Comparison of ENCODE assay signal across 1 cellular context in the genomic region with DNA sequence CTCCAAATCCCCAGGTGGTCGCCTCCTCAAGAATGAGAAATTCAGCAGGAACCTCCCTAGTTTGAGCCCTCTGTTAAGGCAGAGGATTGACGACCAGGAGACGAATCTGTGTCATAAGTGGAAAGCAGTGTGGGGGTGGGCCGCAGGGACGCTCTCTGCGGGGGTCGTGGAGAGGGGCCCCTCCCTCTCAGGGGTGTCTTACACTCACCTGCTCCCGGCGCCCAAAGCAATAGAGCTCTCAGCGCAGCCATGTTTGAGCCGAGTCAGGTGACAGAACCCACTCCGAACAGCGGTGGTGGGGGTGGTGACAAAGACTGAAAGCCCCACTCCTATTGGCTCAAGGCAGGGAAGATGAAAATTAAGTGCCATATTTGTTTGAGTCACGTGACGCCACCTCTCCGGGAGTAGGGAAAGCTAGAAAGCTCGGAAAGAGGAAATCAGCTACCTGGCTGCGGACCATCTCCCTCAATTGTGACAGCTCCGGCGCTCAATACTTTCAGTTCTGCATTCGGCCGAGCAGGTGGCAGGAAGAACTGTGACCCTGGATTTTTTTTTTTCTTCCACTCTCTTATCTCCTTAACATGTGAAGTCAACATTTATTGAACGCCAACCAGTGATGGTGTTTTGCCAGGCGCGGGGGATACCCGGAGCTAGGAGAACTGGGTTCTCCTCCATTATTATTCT.
TF ChIP-seq lines count a peak whose summit lies in the region.

A gene (minus strand): TSS at position 265 of the 684 bp plus-strand sequence. CDS start 627 bp downstream, outside the sequence.

TF ChIP-seq in HepG2, 621 proteins besides CTCF, POLR2A, EP300 and RAD21 (continued from another document and continues in another):
- TF ChIP-seq, protein P1, sequence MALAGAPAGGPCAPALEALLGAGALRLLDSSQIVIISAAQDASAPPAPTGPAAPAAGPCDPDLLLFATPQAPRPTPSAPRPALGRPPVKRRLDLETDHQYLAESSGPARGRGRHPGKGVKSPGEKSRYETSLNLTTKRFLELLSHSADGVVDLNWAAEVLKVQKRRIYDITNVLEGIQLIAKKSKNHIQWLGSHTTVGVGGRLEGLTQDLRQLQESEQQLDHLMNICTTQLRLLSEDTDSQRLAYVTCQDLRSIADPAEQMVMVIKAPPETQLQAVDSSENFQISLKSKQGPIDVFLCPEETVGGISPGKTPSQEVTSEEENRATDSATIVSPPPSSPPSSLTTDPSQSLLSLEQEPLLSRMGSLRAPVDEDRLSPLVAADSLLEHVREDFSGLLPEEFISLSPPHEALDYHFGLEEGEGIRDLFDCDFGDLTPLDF (CRISPR knock-in tag; IDR thresholded peaks at IDR 0.05): no peak
- TF ChIP-seq ZNF782 (CRISPR knock-in tag; IDR thresholded peaks at IDR 0.05; ENCODE audit: borderline replicate concordance): no peak
- TF ChIP-seq ZNF660 (CRISPR knock-in tag; IDR thresholded peaks at IDR 0.05; ENCODE audit: borderline replicate concordance, low read depth): no peak
- no peak for TF ChIP-seq ATM (IDR thresholded peaks at IDR 0.05; ENCODE audit: borderline replicate concordance)
- TF ChIP-seq, protein P2, sequence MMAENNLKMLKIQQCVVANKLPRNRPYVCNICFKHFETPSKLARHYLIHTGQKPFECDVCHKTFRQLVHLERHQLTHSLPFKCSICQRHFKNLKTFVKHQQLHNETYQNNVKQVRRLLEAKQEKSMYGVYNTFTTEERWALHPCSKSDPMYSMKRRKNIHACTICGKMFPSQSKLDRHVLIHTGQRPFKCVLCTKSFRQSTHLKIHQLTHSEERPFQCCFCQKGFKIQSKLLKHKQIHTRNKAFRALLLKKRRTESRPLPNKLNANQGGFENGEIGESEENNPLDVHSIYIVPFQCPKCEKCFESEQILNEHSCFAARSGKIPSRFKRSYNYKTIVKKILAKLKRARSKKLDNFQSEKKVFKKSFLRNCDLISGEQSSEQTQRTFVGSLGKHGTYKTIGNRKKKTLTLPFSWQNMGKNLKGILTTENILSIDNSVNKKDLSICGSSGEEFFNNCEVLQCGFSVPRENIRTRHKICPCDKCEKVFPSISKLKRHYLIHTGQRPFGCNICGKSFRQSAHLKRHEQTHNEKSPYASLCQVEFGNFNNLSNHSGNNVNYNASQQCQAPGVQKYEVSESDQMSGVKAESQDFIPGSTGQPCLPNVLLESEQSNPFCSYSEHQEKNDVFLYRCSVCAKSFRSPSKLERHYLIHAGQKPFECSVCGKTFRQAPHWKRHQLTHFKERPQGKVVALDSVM (CRISPR knock-in tag; IDR thresholded peaks at IDR 0.05): no peak
- no peak for TF ChIP-seq ZNF354B (CRISPR knock-in tag; IDR thresholded peaks at IDR 0.05)
- no peak for TF ChIP-seq ZFAT (CRISPR knock-in tag; conservative IDR thresholded peaks at IDR 0.05)
- no peak for TF ChIP-seq HOXA7 (CRISPR knock-in tag; IDR thresholded peaks at IDR 0.05)
- no peak for TF ChIP-seq ZSCAN21 (CRISPR knock-in tag; IDR thresholded peaks at IDR 0.05; ENCODE audit: borderline replicate concordance)
- peak; percentile 97 for TF ChIP-seq YY1 (IDR thresholded peaks at IDR 0.05; ENCODE audit: insufficient read depth, insufficient replicate concordance, low read depth, low read length)
- TF ChIP-seq ZFP82 (CRISPR knock-in tag; IDR thresholded peaks at IDR 0.05; ENCODE audit: borderline replicate concordance): no peak
- no peak for TF ChIP-seq PRMT3 (CRISPR knock-in tag; IDR thresholded peaks at IDR 0.05; ENCODE audit: borderline replicate concordance, low read depth)
- TF ChIP-seq, protein P3, sequence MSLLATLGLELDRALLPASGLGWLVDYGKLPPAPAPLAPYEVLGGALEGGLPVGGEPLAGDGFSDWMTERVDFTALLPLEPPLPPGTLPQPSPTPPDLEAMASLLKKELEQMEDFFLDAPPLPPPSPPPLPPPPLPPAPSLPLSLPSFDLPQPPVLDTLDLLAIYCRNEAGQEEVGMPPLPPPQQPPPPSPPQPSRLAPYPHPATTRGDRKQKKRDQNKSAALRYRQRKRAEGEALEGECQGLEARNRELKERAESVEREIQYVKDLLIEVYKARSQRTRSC (CRISPR knock-in tag; IDR thresholded peaks at IDR 0.05; ENCODE audit: low read depth): no peak
- TF ChIP-seq, protein P4, sequence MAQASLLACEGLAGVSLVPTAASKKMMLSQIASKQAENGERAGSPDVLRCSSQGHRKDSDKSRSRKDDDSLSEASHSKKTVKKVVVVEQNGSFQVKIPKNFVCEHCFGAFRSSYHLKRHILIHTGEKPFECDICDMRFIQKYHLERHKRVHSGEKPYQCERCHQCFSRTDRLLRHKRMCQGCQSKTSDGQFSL (CRISPR knock-in tag; IDR thresholded peaks at IDR 0.05): no peak
- TF ChIP-seq, protein P5, sequence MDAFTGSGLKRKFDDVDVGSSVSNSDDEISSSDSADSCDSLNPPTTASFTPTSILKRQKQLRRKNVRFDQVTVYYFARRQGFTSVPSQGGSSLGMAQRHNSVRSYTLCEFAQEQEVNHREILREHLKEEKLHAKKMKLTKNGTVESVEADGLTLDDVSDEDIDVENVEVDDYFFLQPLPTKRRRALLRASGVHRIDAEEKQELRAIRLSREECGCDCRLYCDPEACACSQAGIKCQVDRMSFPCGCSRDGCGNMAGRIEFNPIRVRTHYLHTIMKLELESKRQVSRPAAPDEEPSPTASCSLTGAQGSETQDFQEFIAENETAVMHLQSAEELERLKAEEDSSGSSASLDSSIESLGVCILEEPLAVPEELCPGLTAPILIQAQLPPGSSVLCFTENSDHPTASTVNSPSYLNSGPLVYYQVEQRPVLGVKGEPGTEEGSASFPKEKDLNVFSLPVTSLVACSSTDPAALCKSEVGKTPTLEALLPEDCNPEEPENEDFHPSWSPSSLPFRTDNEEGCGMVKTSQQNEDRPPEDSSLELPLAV (CRISPR knock-in tag; conservative IDR thresholded peaks at IDR 0.05; ENCODE audit: low read depth): no peak
- TF ChIP-seq TRIM24 (CRISPR knock-in tag; IDR thresholded peaks at IDR 0.05): no peak
- TF ChIP-seq, protein P6, sequence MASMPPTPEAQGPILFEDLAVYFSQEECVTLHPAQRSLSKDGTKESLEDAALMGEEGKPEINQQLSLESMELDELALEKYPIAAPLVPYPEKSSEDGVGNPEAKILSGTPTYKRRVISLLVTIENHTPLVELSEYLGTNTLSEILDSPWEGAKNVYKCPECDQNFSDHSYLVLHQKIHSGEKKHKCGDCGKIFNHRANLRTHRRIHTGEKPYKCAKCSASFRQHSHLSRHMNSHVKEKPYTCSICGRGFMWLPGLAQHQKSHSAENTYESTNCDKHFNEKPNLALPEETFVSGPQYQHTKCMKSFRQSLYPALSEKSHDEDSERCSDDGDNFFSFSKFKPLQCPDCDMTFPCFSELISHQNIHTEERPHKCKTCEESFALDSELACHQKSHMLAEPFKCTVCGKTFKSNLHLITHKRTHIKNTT (CRISPR knock-in tag; IDR thresholded peaks at IDR 0.05): no peak
- no peak for TF ChIP-seq ATF7-NPFF (CRISPR knock-in tag; IDR thresholded peaks at IDR 0.05; ENCODE audit: low read depth)
- TF ChIP-seq, protein P7, sequence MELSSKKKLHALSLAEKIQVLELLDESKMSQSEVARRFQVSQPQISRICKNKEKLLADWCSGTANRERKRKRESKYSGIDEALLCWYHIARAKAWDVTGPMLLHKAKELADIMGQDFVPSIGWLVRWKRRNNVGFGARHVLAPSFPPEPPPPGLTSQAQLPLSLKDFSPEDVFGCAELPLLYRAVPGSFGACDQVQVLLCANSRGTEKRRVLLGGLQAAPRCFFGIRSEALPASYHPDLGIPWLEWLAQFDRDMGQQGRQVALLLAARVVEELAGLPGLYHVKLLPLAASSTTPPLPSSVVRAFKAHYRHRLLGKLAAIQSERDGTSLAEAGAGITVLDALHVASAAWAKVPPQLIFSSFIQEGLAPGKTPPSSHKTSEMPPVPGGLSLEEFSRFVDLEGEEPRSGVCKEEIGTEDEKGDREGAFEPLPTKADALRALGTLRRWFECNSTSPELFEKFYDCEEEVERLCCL (CRISPR knock-in tag; IDR thresholded peaks at IDR 0.05; ENCODE audit: borderline replicate concordance): 0 out of 2 replicates have a peak, but pooled peaks have one; percentile 87
- no peak for TF ChIP-seq ZNF256 (CRISPR knock-in tag; conservative IDR thresholded peaks at IDR 0.05)
- TF ChIP-seq ZSCAN29 (CRISPR knock-in tag; conservative IDR thresholded peaks at IDR 0.05): no peak
- TF ChIP-seq ZNF143 (CRISPR knock-in tag; IDR thresholded peaks at IDR 0.05): peak; percentile 62
- TF ChIP-seq PHF21A (CRISPR knock-in tag; IDR thresholded peaks at IDR 0.05): 0 out of 2 replicates have a peak, but pooled peaks have one; percentile 42
- TF ChIP-seq KLF15 (CRISPR knock-in tag; IDR thresholded peaks at IDR 0.05; ENCODE audit: borderline replicate concordance): no peak
- TF ChIP-seq CBX2 (IDR thresholded peaks at IDR 0.05; ENCODE audit: low read depth, low read length): no peak
- TF ChIP-seq CBX2 (CRISPR knock-in tag; IDR thresholded peaks at IDR 0.05; ENCODE audit: low read depth): no peak
- TF ChIP-seq CEBPG (CRISPR knock-in tag; IDR thresholded peaks at IDR 0.05): peak; percentile 29
- no peak for TF ChIP-seq PRPF4 (IDR thresholded peaks at IDR 0.05; ENCODE audit: low read depth, low read length, poor library complexity, severe bottlenecking)
- peak; percentile 79 for TF ChIP-seq TARDBP (CRISPR knock-in tag; IDR thresholded peaks at IDR 0.05)
- TF ChIP-seq ZNF83 (CRISPR knock-in tag; IDR thresholded peaks at IDR 0.05; ENCODE audit: borderline replicate concordance): no peak
- TF ChIP-seq ZNF549 (CRISPR knock-in tag; IDR thresholded peaks at IDR 0.05): no peak
- no peak for TF ChIP-seq ZNF431 (CRISPR knock-in tag; IDR thresholded peaks at IDR 0.05; ENCODE audit: borderline replicate concordance, low read depth)
- 0 out of 2 replicates have a peak, but pooled peaks have one; percentile 26 for TF ChIP-seq RBAK (CRISPR knock-in tag; IDR thresholded peaks at IDR 0.05)
- TF ChIP-seq AHR (CRISPR knock-in tag; IDR thresholded peaks at IDR 0.05): peak; percentile 23; the same call in 1 of the 2 replicates
- no peak for TF ChIP-seq GLI4 (CRISPR knock-in tag; IDR thresholded peaks at IDR 0.05; ENCODE audit: borderline replicate concordance)
- TF ChIP-seq SOX13 (IDR thresholded peaks at IDR 0.05): no peak
- no peak for TF ChIP-seq SOX13 (CRISPR knock-in tag; conservative IDR thresholded peaks at IDR 0.05 in 1 of 2, IDR thresholded peaks at IDR 0.05 in 1 of 2)
- TF ChIP-seq, protein P8, sequence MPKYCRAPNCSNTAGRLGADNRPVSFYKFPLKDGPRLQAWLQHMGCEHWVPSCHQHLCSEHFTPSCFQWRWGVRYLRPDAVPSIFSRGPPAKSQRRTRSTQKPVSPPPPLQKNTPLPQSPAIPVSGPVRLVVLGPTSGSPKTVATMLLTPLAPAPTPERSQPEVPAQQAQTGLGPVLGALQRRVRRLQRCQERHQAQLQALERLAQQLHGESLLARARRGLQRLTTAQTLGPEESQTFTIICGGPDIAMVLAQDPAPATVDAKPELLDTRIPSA (CRISPR knock-in tag; IDR thresholded peaks at IDR 0.05; ENCODE audit: borderline replicate concordance): no peak
- TF ChIP-seq PAF1 (CRISPR knock-in tag; IDR thresholded peaks at IDR 0.05): no peak
- TF ChIP-seq SP5 (CRISPR knock-in tag; IDR thresholded peaks at IDR 0.05; ENCODE audit: borderline replicate concordance, low read depth): no peak
- peak; percentile 95 for TF ChIP-seq HDAC1 (CRISPR knock-in tag; IDR thresholded peaks at IDR 0.05)
- TF ChIP-seq, protein P9, sequence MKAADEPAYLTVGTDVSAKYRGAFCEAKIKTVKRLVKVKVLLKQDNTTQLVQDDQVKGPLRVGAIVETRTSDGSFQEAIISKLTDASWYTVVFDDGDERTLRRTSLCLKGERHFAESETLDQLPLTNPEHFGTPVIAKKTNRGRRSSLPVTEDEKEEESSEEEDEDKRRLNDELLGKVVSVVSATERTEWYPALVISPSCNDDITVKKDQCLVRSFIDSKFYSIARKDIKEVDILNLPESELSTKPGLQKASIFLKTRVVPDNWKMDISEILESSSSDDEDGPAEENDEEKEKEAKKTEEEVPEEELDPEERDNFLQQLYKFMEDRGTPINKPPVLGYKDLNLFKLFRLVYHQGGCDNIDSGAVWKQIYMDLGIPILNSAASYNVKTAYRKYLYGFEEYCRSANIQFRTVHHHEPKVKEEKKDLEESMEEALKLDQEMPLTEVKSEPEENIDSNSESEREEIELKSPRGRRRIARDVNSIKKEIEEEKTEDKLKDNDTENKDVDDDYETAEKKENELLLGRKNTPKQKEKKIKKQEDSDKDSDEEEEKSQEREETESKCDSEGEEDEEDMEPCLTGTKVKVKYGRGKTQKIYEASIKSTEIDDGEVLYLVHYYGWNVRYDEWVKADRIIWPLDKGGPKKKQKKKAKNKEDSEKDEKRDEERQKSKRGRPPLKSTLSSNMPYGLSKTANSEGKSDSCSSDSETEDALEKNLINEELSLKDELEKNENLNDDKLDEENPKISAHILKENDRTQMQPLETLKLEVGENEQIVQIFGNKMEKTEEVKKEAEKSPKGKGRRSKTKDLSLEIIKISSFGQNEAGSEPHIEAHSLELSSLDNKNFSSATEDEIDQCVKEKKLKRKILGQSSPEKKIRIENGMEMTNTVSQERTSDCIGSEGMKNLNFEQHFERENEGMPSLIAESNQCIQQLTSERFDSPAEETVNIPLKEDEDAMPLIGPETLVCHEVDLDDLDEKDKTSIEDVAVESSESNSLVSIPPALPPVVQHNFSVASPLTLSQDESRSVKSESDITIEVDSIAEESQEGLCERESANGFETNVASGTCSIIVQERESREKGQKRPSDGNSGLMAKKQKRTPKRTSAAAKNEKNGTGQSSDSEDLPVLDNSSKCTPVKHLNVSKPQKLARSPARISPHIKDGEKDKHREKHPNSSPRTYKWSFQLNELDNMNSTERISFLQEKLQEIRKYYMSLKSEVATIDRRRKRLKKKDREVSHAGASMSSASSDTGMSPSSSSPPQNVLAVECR (CRISPR knock-in tag; IDR thresholded peaks at IDR 0.05; ENCODE audit: borderline replicate concordance): peak; percentile 93
- TF ChIP-seq HMG20B (CRISPR knock-in tag; conservative IDR thresholded peaks at IDR 0.05): no peak
- no peak for TF ChIP-seq TBP (CRISPR knock-in tag; IDR thresholded peaks at IDR 0.05)
- TF ChIP-seq ZNF382 (CRISPR knock-in tag; IDR thresholded peaks at IDR 0.05; ENCODE audit: borderline replicate concordance): no peak
- no peak for TF ChIP-seq ATF7 (IDR thresholded peaks at IDR 0.05)
- TF ChIP-seq ATF7 (CRISPR knock-in tag; IDR thresholded peaks at IDR 0.05): no peak
- TF ChIP-seq, protein P10, sequence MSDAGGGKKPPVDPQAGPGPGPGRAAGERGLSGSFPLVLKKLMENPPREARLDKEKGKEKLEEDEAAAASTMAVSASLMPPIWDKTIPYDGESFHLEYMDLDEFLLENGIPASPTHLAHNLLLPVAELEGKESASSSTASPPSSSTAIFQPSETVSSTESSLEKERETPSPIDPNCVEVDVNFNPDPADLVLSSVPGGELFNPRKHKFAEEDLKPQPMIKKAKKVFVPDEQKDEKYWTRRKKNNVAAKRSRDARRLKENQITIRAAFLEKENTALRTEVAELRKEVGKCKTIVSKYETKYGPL (CRISPR knock-in tag; IDR thresholded peaks at IDR 0.05): no peak
- no peak for TF ChIP-seq ZNF7 (CRISPR knock-in tag; IDR thresholded peaks at IDR 0.05)
- TF ChIP-seq, protein P11, sequence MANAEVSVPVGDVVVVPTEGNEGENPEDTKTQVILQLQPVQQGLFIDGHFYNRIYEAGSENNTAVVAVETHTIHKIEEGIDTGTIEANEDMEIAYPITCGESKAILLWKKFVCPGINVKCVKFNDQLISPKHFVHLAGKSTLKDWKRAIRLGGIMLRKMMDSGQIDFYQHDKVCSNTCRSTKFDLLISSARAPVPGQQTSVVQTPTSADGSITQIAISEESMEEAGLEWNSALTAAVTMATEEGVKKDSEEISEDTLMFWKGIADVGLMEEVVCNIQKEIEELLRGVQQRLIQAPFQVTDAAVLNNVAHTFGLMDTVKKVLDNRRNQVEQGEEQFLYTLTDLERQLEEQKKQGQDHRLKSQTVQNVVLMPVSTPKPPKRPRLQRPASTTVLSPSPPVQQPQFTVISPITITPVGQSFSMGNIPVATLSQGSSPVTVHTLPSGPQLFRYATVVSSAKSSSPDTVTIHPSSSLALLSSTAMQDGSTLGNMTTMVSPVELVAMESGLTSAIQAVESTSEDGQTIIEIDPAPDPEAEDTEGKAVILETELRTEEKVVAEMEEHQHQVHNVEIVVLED (CRISPR knock-in tag; IDR thresholded peaks at IDR 0.05; ENCODE audit: borderline replicate concordance): 0 out of 2 replicates have a peak, but pooled peaks have one; percentile 12
